ENCODE assay signal across 8 cellular contexts in the genomic region with DNA sequence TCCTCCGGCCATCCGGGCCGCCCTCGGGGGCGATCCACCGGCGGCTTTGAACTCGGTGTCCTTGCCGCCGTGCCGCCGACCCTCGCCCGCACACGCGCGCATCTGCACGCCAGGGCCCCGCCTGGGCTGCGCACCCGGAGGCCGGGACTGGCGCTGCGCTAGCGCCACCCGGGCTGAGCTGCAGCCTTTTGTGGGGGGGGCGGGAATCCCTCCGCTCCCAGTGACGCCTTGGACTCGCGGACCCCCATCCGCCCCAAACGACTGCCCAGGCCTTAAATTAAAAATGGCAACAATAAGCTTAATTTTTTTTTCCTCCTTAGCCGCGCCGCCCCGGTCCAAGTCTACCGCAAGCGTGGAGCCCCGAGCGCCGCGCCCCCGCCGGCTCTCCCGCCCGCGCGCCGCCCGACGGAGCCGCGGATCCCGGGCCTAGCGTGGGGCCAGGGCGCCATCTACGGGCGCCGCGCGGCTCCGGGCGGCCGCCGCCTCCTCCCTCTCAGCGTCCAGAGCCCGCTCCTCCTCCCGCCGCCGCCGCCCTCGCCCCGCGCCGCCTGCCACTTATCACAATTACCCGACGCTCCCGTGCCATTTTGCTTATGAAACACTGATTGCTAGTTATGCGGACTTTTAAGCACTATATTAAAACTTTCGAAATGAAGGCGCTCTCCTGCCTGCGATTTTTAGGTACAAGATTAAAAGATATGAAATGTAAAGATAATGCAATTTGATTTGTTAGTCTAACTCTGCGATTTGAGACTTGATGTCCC. TPM values are rescaled to one million over a fixed set of nuclear protein-coding genes. Genes with fewer than 3 reads are reported as not detected.
DNase-seq lines count a peak whose midpoint lies in the region; ATAC-seq, FAIRE-seq and TF ChIP-seq lines count a peak whose summit lies in the region.

No MANE protein-coding gene starts in this region.

- peak overlapping the region; percentile 44 for H3K4me3 ChIP-seq in AG10803 (ENCODE audit: low read length)
- H3K4me3 ChIP-seq in K562 = no peak overlapping the region

- POLR2A ChIA-PET in K562 (lab: Yijun Ruan, JAX) = no interaction called here

- CTCF ChIA-PET in K562 (lab: Yijun Ruan, JAX; ENCODE audit: low intra/inter-chr PET ratio) = no interaction called here

- H2AFZ ChIP-seq in K562 (ENCODE audit: low read depth, low read length) = no peak overlapping the region

- TF ChIP-seq POLR2A in K562 (conservative IDR thresholded peaks at IDR 0.05) = no peak

- FAIRE-seq in K562 (lab: Jason Lieb, UNC) = no peak

- in situ Hi-C loops in K562 (cut with MboI) = no loop called here

- H3K4me2 ChIP-seq in K562 (ENCODE audit: insufficient read depth, low read length) = no peak overlapping the region

- intact Hi-C loops in K562 (cut with micrococcal nuclease) = no loop called here

- H3K79me2 ChIP-seq in K562 (ENCODE audit: control insufficient read depth, insufficient read depth, low read length) = no peaks in the 10 kb centered on the region

- no peaks in the 10 kb centered on the region for H3K36me3 ChIP-seq in K562 (ENCODE audit: control insufficient read depth, insufficient read depth, low read length)

- DNase-seq in AG10803 (ENCODE audit: low read depth) = peak; percentile 51
- peak; percentile 76 for DNase-seq in NCI-H345 (lab: John Stamatoyannopoulos, UW)
- peak; percentile 37 to 61 (median 52) for DNase-seq in K562 (ENCODE audit: extremely low read depth in 1 of 4, low spot score in 3 of 4)
- DNase-seq in kidney tubule cell (ENCODE audit: low spot score) = peak; percentile 50
- DNase-seq in stimulated activated CD8-positive, alpha-beta memory T cell treated with anti-CD3 and anti-CD28 coated beads, Interleukin-15, amount 100 ng/mL, for 24 hours (ENCODE audit: low read depth) = peak; percentile 31

- H4K20me1 ChIP-seq in K562 (replicated peaks; ENCODE audit: control insufficient read depth, insufficient read depth, low read length) = no peaks in the 10 kb centered on the region

- TF ChIP-seq CTCF in AG10803 (conservative IDR thresholded peaks at IDR 0.05; ENCODE audit: low read length) (0 out of 2 replicates have a peak, but pooled peaks have one; percentile 29), K562 (IDR thresholded peaks at IDR 0.05 in 2 of 3, conservative IDR thresholded peaks at IDR 0.05 in 1 of 3; ENCODE audit: insufficient read depth in 2 of 3, low read depth in 1 of 3, low read length in 3 of 3) (peak in 2 of 3 experiments; percentile 26 to 42; a peak in 2 of 6 replicates)

- H3K9me1 ChIP-seq in K562 (ENCODE audit: control insufficient read depth, insufficient read depth, low read length) = no peaks in the 10 kb centered on the region

- H3K4me1 ChIP-seq in K562 (replicated peaks in 1 of 2; ENCODE audit: control insufficient read depth in 2 of 2, insufficient read depth in 2 of 2, low read length in 2 of 2) = peaks cover 0 to 4% of the 10 kb centered on the region in 2 experiments; a peak in 2 of 5 replicates

- H3K9ac ChIP-seq in K562 (ENCODE audit: insufficient read depth in 1 of 2, low read depth in 2 of 2, low read length in 2 of 2) = no peak overlapping the region

- TF ChIP-seq EP300 in K562 (IDR thresholded peaks at IDR 0.05; ENCODE audit: low read length) = no peak

- 4% methylated on average over 4 of the region's 84 CpGs for WGBS in K562 (ENCODE audit: insufficient coverage, low coverage, missing lambda C conversion rate)

- TF ChIP-seq RAD21 in K562 (CRISPR knock-in tag; conservative IDR thresholded peaks at IDR 0.05 in 1 of 2, IDR thresholded peaks at IDR 0.05 in 1 of 2) = no peak

- H3K9me3 ChIP-seq in K562 (replicated peaks; ENCODE audit: control insufficient read depth, insufficient read depth, low read depth, low read length) = no peaks in the 10 kb centered on the region

- no peak overlapping the region for H3K27ac ChIP-seq in K562 (ENCODE audit: extremely low read depth, low read depth, low read length)

- no TSS peak for BruUV-seq in K562 (replicated peaks; lab: Mats Ljungman, UMichigan)

- ATAC-seq in GM18502 (IDR thresholded peaks at IDR 0.05; ENCODE audit: poor library complexity, unreplicated experiment) = peak; percentile 63
- ATAC-seq in K562 = peak; percentile 94
- ATAC-seq in GM19324 (IDR thresholded peaks at IDR 0.05; ENCODE audit: low FRiP score, unreplicated experiment) = no peak
- no peak for ATAC-seq in GM21786 (IDR thresholded peaks at IDR 0.05; ENCODE audit: unreplicated experiment)

- H3K27me3 ChIP-seq in K562 (ENCODE audit: control insufficient read depth in 2 of 2, insufficient read depth in 2 of 2, low read length in 2 of 2) = peaks cover 0 to 11% of the 10 kb centered on the region in 2 experiments; a peak in 1 of 5 replicates

TF ChIP-seq in K562, 482 proteins besides CTCF, POLR2A, EP300 and RAD21:
- TF ChIP-seq LARP7 (IDR thresholded peaks at IDR 0.05) = no peak
- TF ChIP-seq, protein P1, sequence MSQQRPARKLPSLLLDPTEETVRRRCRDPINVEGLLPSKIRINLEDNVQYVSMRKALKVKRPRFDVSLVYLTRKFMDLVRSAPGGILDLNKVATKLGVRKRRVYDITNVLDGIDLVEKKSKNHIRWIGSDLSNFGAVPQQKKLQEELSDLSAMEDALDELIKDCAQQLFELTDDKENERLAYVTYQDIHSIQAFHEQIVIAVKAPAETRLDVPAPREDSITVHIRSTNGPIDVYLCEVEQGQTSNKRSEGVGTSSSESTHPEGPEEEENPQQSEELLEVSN (IDR thresholded peaks at IDR 0.05; ENCODE audit: borderline replicate concordance in 1 of 2, extremely low read depth in 1 of 2, insufficient read depth in 1 of 2, insufficient read length in 1 of 2, low read depth in 1 of 2, low read length in 1 of 2, poor library complexity in 1 of 2, severe bottlenecking in 1 of 2) = peak in 1 of 2 experiments; percentile 16
- peak; percentile 26; the same call in 1 of the 2 replicates for TF ChIP-seq RB1 (IDR thresholded peaks at IDR 0.05; ENCODE audit: low read depth)
- 0 out of 2 replicates have a peak, but pooled peaks have one; percentile 15 for TF ChIP-seq CXXC5 (CRISPR knock-in tag; IDR thresholded peaks at IDR 0.05)
- TF ChIP-seq, protein P2, sequence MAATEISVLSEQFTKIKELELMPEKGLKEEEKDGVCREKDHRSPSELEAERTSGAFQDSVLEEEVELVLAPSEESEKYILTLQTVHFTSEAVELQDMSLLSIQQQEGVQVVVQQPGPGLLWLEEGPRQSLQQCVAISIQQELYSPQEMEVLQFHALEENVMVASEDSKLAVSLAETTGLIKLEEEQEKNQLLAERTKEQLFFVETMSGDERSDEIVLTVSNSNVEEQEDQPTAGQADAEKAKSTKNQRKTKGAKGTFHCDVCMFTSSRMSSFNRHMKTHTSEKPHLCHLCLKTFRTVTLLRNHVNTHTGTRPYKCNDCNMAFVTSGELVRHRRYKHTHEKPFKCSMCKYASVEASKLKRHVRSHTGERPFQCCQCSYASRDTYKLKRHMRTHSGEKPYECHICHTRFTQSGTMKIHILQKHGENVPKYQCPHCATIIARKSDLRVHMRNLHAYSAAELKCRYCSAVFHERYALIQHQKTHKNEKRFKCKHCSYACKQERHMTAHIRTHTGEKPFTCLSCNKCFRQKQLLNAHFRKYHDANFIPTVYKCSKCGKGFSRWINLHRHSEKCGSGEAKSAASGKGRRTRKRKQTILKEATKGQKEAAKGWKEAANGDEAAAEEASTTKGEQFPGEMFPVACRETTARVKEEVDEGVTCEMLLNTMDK (IDR thresholded peaks at IDR 0.05; ENCODE audit: borderline replicate concordance, insufficient read depth, low read depth, low read length, poor library complexity, severe bottlenecking) = peak; percentile 6

RNA-seq across cellular contexts. Expression of a gene that starts 7.5 kb away (rescaled TPM):
- total RNA-seq in K562 (2011; cell fraction: chromatin; rRNA removed; ENCODE audit: low replicate concordance) = not detected in 2 replicates
- not detected in 2 replicates for total RNA-seq in K562 (2011; cell fraction: nucleolus; rRNA removed)
- not detected in 2 replicates for total RNA-seq in K562 (2011; cell fraction: nucleoplasm; rRNA removed)
- total RNA-seq in K562 (2014; rRNA removed) (not detected in 2 replicates), K562 (2014; rRNA removed; fragmentation: Illumina TruSeq; extraction: Trizol) (not detected in 2 replicates), K562 (2015; rRNA removed; fragmentation: Illumina TruSeq; extraction: Trizol) (not detected in 2 replicates), K562 (2021) (not detected in 2 replicates)
- polyA plus RNA-seq in K562 (2011; rRNA removed) (not detected in 2 replicates), K562 (2014; fragmentation: Illumina TruSeq; extraction: Trizol) (not detected in 2 replicates), K562 (2014; fragmentation: Nextera tagmentation; extraction: Ambion mirVana) (not detected), K562 (2014; rRNA removed) (0.04 TPM in 1 of 2 replicates, not detected in the other)
- polyA plus RNA-seq in K562 (2011; cell fraction: cytosol; rRNA removed) = not detected in 2 replicates
- not detected in 2 replicates for polyA plus RNA-seq in K562 (2011; cell fraction: nucleus; rRNA removed)
- not detected in 2 replicates for polyA plus RNA-seq in K562 (2012)
- not detected in 2 replicates for polyA minus RNA-seq in K562 (2011; rRNA and poly(A)+ RNA removed)
- not detected in 2 replicates for polyA minus RNA-seq in K562 (2011; cell fraction: cytosol; rRNA and poly(A)+ RNA removed)
- not detected in 2 replicates for polyA minus RNA-seq in K562 (2011; cell fraction: nucleus; rRNA and poly(A)+ RNA removed)

Comparison
In these comparisons a context has a peak if more than half of its experiments do, and no peak if none do; other contexts are left out.
1. ATAC-seq: peak in GM18502 (single experiment) and K562 (single experiment); none in GM19324 (single experiment) and GM21786 (single experiment).
2. Peak in every context shown above with its lines, with median percentiles within 50 percentile points of each other: DNase-seq.